In genomic region chr4:104860227-104861123, GRCh38 we compare ENCODE assay signal across 8 cellular contexts.
DNase-seq lines count a peak whose midpoint lies in the region; ATAC-seq and TF ChIP-seq lines count a peak whose summit lies in the region.

No MANE protein-coding gene starts in this region.

- no peak overlapping the region for H3K27ac ChIP-seq in left ventricle myocardium inferior (replicated peaks)

- H3K9me3 Mint-ChIP-seq in activated naive CD8-positive, alpha-beta T cell treated with anti-CD3 and anti-CD28 coated beads, Interleukin-2, amount 50 U/mL, for 24 hours: no peaks in the 10 kb centered on the region

- no peak overlapping the region for H3K4me3 Mint-ChIP-seq in activated naive CD8-positive, alpha-beta T cell treated with anti-CD3 and anti-CD28 coated beads, Interleukin-2, amount 50 U/mL, for 24 hours

- CTCF ChIA-PET in GM10248 (lab: Yijun Ruan, JAX): interaction anchor here (0.6 to 3.1 kb wide), 33 partner anchors 9 to 856 kb away, joined by 3 to 24 read pairs (median 3); partner anchors contain the start of gene PPA2

- H3K36me3 ChIP-seq in left ventricle myocardium inferior: no peaks in the 10 kb centered on the region

- no peak overlapping the region for H3K27ac Mint-ChIP-seq in activated naive CD8-positive, alpha-beta T cell treated with anti-CD3 and anti-CD28 coated beads, Interleukin-2, amount 50 U/mL, for 24 hours

- DNase-seq in GM10248 (ENCODE audit: extremely low spot score): peak; percentile 54
- peak; percentile 59 for DNase-seq in H4 (ENCODE audit: low spot score)
- DNase-seq in OCI-M2 (lab: John Stamatoyannopoulos, UW; ENCODE audit: unreplicated experiment): peak; percentile 41
- DNase-seq in activated naive CD8-positive, alpha-beta T cell treated with anti-CD3 and anti-CD28 coated beads, Interleukin-2, amount 50 U/mL, for 24 hours: peak; percentile 44
- no peak for DNase-seq in left ventricle myocardium inferior
- peak; percentile 90 for DNase-seq in retina
- no peak for DNase-seq in posterior vena cava (ENCODE audit: low spot score)

- peaks cover 10% of the 10 kb centered on the region for H3K9me3 ChIP-seq in left ventricle myocardium inferior (replicated peaks)

- TF ChIP-seq CTCF in GM10248 (IDR thresholded peaks at IDR 0.05; ENCODE audit: control extremely low read depth, extremely low read depth, low read depth, missing control alignments) (peak; percentile 75), LNCAP (IDR thresholded peaks at IDR 0.05) (peak; percentile 88), left ventricle myocardium inferior (IDR thresholded peaks at IDR 0.05; ENCODE audit: borderline replicate concordance) (peak; percentile 89)

- no peaks in the 10 kb centered on the region for H3K36me3 Mint-ChIP-seq in activated naive CD8-positive, alpha-beta T cell treated with anti-CD3 and anti-CD28 coated beads, Interleukin-2, amount 50 U/mL, for 24 hours (ENCODE audit: low read depth)

- H3K4me3 ChIP-seq in left ventricle myocardium inferior: peak overlapping the region; percentile 50

- POLR2A ChIA-PET in GM10248 (lab: Yijun Ruan, JAX): no interaction called here

- ATAC-seq in activated naive CD8-positive, alpha-beta T cell treated with anti-CD3 and anti-CD28 coated beads, Interleukin-2, amount 50 U/mL, for 24 hours: peak; percentile 36

- H3K27me3 Mint-ChIP-seq in activated naive CD8-positive, alpha-beta T cell treated with anti-CD3 and anti-CD28 coated beads, Interleukin-2, amount 50 U/mL, for 24 hours: peaks cover 2% of the 10 kb centered on the region

- H3K4me1 Mint-ChIP-seq in activated naive CD8-positive, alpha-beta T cell treated with anti-CD3 and anti-CD28 coated beads, Interleukin-2, amount 50 U/mL, for 24 hours: no peaks in the 10 kb centered on the region

- intact Hi-C loops in left ventricle myocardium inferior (cut with micrococcal nuclease) (no loop called here), posterior vena cava (cut with DNase I) (no loop called here)

- peaks cover 18% of the 10 kb centered on the region for H3K4me1 ChIP-seq in left ventricle myocardium inferior

- no peaks in the 10 kb centered on the region for H3K27me3 ChIP-seq in left ventricle myocardium inferior (ENCODE audit: low read depth)

Comparison
In these comparisons a context has a peak if more than half of its experiments do, and no peak if none do; other contexts are left out.
1. DNase-seq: peak in GM10248 (single experiment), H4 (single experiment), OCI-M2 (single experiment), activated naive CD8-positive, alpha-beta T cell treated with anti-CD3 and anti-CD28 coated beads, Interleukin-2, amount 50 U/mL, for 24 hours (single experiment) and retina (single experiment); none in left ventricle myocardium inferior (single experiment) and posterior vena cava (single experiment).
2. Peak in every context shown above with its lines, with median percentiles within 50 percentile points of each other: CTCF ChIP-seq.